7 cellular contexts compared by ENCODE assay signal in genomic region chr7:815284-816216, GRCh38. TPM values are rescaled to one million over a fixed set of nuclear protein-coding genes. Genes with fewer than 3 reads are reported as not detected.
DNase-seq lines count a peak whose midpoint lies in the region; ATAC-seq, FAIRE-seq and TF ChIP-seq lines count a peak whose summit lies in the region.

No MANE protein-coding gene starts in this region.

- peaks cover 22% of the 10 kb centered on the region for H3F3A ChIP-seq in GM23338 (replicated peaks; ENCODE audit: low read depth)

- H3K27me3 ChIP-seq in GM23338 (ENCODE audit: insufficient read depth) (no peaks in the 10 kb centered on the region), ascending aorta (no peaks in the 10 kb centered on the region), stomach (peaks cover 0 to 10% (median 0%) of the 10 kb centered on the region in 3 donors)

- TF ChIP-seq EP300 in stomach (IDR thresholded peaks at IDR 0.05): no peak

- FAIRE-seq in kidney (lab: Jason Lieb, UNC): no peak

- ATAC-seq in GM23338 (peak; percentile 69), GM19463 (IDR thresholded peaks at IDR 0.05; ENCODE audit: unreplicated experiment) (no peak)

- peak overlapping the region; percentile 95 for H3K27ac Mint-ChIP-seq in GM23338

- peaks cover 28% of the 10 kb centered on the region for H3K36me3 Mint-ChIP-seq in GM23338 (ENCODE audit: low read depth)

- DNase-seq in GM23338 (ENCODE audit: low spot score) (peak; percentile 91), NCI-H345 treated with DMSO at 0.1 percent for 48 hours (lab: John Stamatoyannopoulos, UW; ENCODE audit: unreplicated experiment) (peak; percentile 69), ascending aorta (ENCODE audit: low spot score in 2 of 2) (no peak), kidney (peak; percentile 83), stomach (no peak), mucosa of gallbladder (ENCODE audit: low spot score) (no peak)

- no peaks in the 10 kb centered on the region for H3K9me3 ChIP-seq in ascending aorta
- no peaks in the 10 kb centered on the region for H3K9me3 ChIP-seq in kidney (ENCODE audit: control insufficient read depth in 1 of 2, low read length in 2 of 2)
- no peaks in the 10 kb centered on the region for H3K9me3 ChIP-seq in stomach

- peaks cover 26% of the 10 kb centered on the region for H4K20me1 ChIP-seq in GM23338 (replicated peaks; ENCODE audit: insufficient read depth)

- H3K27ac ChIP-seq in GM23338 (ENCODE audit: low read depth) (peak overlapping the region; percentile 93), ascending aorta (peak overlapping the region; percentile 95 to 98), kidney (ENCODE audit: low read depth in 2 of 2, low read length in 2 of 2) (peak overlapping the region in 1 of 2 donors; percentile 22), stomach (peak overlapping the region; percentile 57 to 97 (median 92))

- H3K27me3 Mint-ChIP-seq in GM23338 (ENCODE audit: insufficient read depth, low read depth, poor library complexity): peaks cover 29% of the 10 kb centered on the region

- H3K4me1 ChIP-seq in GM23338 (ENCODE audit: insufficient read depth) (peaks cover 31% of the 10 kb centered on the region), ascending aorta (peaks cover 9 to 43% of the 10 kb centered on the region in 2 donors), kidney (ENCODE audit: control insufficient read depth in 1 of 2, insufficient read depth in 1 of 2, low read depth in 1 of 2, low read length in 2 of 2) (peaks cover 2 to 14% of the 10 kb centered on the region in 2 donors), stomach (peaks cover 33 to 68% (median 55%) of the 10 kb centered on the region in 4 donors)

- H3K4me2 ChIP-seq in GM23338: peak overlapping the region; percentile 74

- H2AFZ ChIP-seq in GM23338: 0 out of 2 replicates have a peak overlapping the region, but pooled peaks have one; percentile 81

- H3K4me3 Mint-ChIP-seq in GM23338: peak overlapping the region; percentile 79

- intact Hi-C loops in ascending aorta (cut with DNase I) (no loop called here), kidney (cut with DNase I) (no loop called here), stomach (cut with DNase I; ENCODE audit: low total_unique reads) (no loop called here)

- peak overlapping the region; percentile 59 for H3K4me3 ChIP-seq in GM23338
- H3K4me3 ChIP-seq in ascending aorta: peak overlapping the region; percentile 47 to 99
- H3K4me3 ChIP-seq in kidney (ENCODE audit: low read length in 2 of 2): peak overlapping the region; percentile 28 to 59
- H3K4me3 ChIP-seq in stomach: peak overlapping the region; percentile 87 to 93 (median 90)

- peaks cover 6% of the 10 kb centered on the region for H3K9me3 Mint-ChIP-seq in GM23338

- H3K36me3 ChIP-seq in GM23338 (ENCODE audit: insufficient read depth) (no peaks in the 10 kb centered on the region), ascending aorta (no peaks in the 10 kb centered on the region), kidney (ENCODE audit: control insufficient read depth in 1 of 2, insufficient read depth in 2 of 2, low read length in 2 of 2) (no peaks in the 10 kb centered on the region), stomach (no peaks in the 10 kb centered on the region)

- H3K9me2 ChIP-seq in GM23338 (ENCODE audit: insufficient read depth): no peaks in the 10 kb centered on the region

- WGBS in stomach, 5 donors: 11 to 42% (median 21%) methylated on average over 24 to 56 of the region's 56 CpGs

- no peak for TF ChIP-seq CTCF in GM23338 (conservative IDR thresholded peaks at IDR 0.05; ENCODE audit: low read depth in 2 of 2)
- TF ChIP-seq CTCF in ascending aorta (IDR thresholded peaks at IDR 0.05): no peak
- TF ChIP-seq CTCF in kidney (IDR thresholded peaks at IDR 0.05; ENCODE audit: borderline replicate concordance, extremely low read depth, insufficient read depth): no peak
- TF ChIP-seq CTCF in stomach (IDR thresholded peaks at IDR 0.05): no peak

- H3K4me1 Mint-ChIP-seq in GM23338: peaks cover 48% of the 10 kb centered on the region

- H3K79me2 ChIP-seq in GM23338 (replicated peaks; ENCODE audit: insufficient read depth): peaks cover 36% of the 10 kb centered on the region

- H3K9ac ChIP-seq in kidney (ENCODE audit: low read length in 2 of 2): no peak overlapping the region

- no peak for TF ChIP-seq POLR2A in stomach (IDR thresholded peaks at IDR 0.05)

TF ChIP-seq in GM23338, 12 proteins besides CTCF, POLR2A, EP300 and RAD21:
- TF ChIP-seq ETS1 (IDR thresholded peaks at IDR 0.05): no peak
- no peak for TF ChIP-seq JUNB (IDR thresholded peaks at IDR 0.05; ENCODE audit: unreplicated experiment)
- TF ChIP-seq POLR2AphosphoS5 (IDR thresholded peaks at IDR 0.05; ENCODE audit: low read depth): peak; percentile 50
- TF ChIP-seq CREB1 (CRISPR knock-in tag; IDR thresholded peaks at IDR 0.05; ENCODE audit: low read depth): peak; percentile 54; the same call in 1 of the 2 replicates

RNA-seq across cellular contexts. Expression of gene SUN1, which starts 16.7 kb away (rescaled TPM):
- total RNA-seq in GM23338 (2014; rRNA removed; shearing (Covaris generic)): 143 and 145 TPM in 2 replicates
- polyA plus RNA-seq in GM23338 (2016; fragmentation: Nextera tagmentation; extraction: Ambion mirVana): 57.9 and 63.3 TPM in 2 replicates
- 186 TPM for total RNA-seq in ascending aorta
- 168 TPM for total RNA-seq in kidney
- polyA plus RNA-seq in kidney (ENCODE audit: insufficient read depth, low read depth, low replicate concordance): 40.4 TPM
- 100 to 1,000 TPM; 103 to 242 (median 159) TPM for total RNA-seq in stomach
- polyA plus RNA-seq in stomach: 10 to 100 TPM; 15.9 to 58.9 (median 21.7) TPM
- 126 TPM for total RNA-seq in mucosa of gallbladder

Comparison
In these comparisons a context has a peak if more than half of its experiments do, and no peak if none do; other contexts are left out.
1. DNase-seq: peak in GM23338 (single experiment), NCI-H345 treated with DMSO at 0.1 percent for 48 hours (single experiment) and kidney (single experiment); none in ascending aorta (0 of 2), stomach (single experiment) and mucosa of gallbladder (single experiment).
2. Peak in every context shown above with its lines, with median percentiles within 50 percentile points of each other: H3K4me3 ChIP-seq.